Comparison of ENCODE assay signal across 14 cellular contexts in the genomic region with DNA sequence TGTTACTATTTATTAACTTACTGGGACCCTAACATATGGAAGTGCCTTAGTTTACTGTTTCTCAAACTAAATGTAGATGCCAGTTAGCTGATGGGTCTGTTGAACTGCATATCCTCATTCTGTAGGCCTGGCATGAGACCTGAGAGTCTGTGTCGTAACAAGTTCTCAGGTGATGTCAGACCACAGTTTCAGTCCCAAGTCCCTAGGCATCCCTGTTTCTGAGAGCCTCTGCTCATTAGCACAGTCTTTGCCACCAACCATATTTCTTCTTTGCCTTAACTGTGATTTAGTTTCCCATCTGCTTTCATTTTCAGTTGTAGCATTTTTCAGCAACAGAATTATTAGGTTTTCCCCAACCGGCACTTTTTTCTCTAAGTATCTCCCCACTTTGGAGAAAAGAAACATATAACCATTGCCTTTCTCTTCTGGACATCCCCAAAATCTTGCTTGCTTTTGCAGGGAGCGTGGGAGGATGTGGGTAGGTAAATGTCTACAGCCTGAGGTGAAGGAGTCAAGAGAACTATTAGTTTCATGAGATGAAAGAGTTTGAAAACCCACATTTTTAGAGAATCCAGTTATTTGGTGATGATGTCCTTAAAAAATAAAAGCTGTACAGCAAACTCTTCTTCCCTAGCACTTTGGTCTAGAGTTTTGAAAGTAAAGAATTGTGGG.
DNase-seq lines count a peak whose midpoint lies in the region; ATAC-seq and TF ChIP-seq lines count a peak whose summit lies in the region.
"Had no signal": no experiment of that assay in that cellular context is flagged by ENCODE, and none has a peak within 500 bp of the region (broad histone marks: within the 10 kb centered on the region; RNA-seq: fewer than 3 reads in every experiment).

No MANE protein-coding gene starts in this region.

- H3K4me3 ChIP-seq in epithelial cell of esophagus (ENCODE audit: low read length): no peak overlapping the region
- H3K4me3 ChIP-seq: sigmoid colon, stomach had no signal

- DNase-seq in epithelial cell of esophagus (ENCODE audit: low read depth): peak; percentile 33
- no peak for DNase-seq in DMS53 (lab: John Stamatoyannopoulos, UW)
- no peak for DNase-seq in NOMO-1 (lab: John Stamatoyannopoulos, UW; ENCODE audit: unreplicated experiment in 2 of 2)
- DNase-seq in stimulated activated CD4-positive, alpha-beta T cell treated with anti-CD3 and anti-CD28 coated beads, Interleukin-4, amount 100 ng/mL, for 24 hours: no peak
- DNase-seq: activated naive CD4-positive, alpha-beta T cell treated with anti-CD3 and anti-CD28 coated beads for 36 hours; NCI-H2029 treated with DMSO at 0.1 percent for 48 hours; NCI-H774; SHP77; sigmoid colon; stomach had no signal

- ATAC-seq in GM18858 (IDR thresholded peaks at IDR 0.05; ENCODE audit: unreplicated experiment) (peak; percentile 63), GM21529 (IDR thresholded peaks at IDR 0.05; ENCODE audit: unreplicated experiment) (peak; percentile 59), HG03097 (IDR thresholded peaks at IDR 0.05; ENCODE audit: low FRiP score, unreplicated experiment) (peak; percentile 61), HG03139 (IDR thresholded peaks at IDR 0.05; ENCODE audit: unreplicated experiment) (no peak)

- TF ChIP-seq CTCF in epithelial cell of esophagus (IDR thresholded peaks at IDR 0.05; ENCODE audit: insufficient read depth, low read depth, low read length, missing control alignments): no peak
